Comparison of ENCODE assay signal across 16 cellular contexts in the genomic region with DNA sequence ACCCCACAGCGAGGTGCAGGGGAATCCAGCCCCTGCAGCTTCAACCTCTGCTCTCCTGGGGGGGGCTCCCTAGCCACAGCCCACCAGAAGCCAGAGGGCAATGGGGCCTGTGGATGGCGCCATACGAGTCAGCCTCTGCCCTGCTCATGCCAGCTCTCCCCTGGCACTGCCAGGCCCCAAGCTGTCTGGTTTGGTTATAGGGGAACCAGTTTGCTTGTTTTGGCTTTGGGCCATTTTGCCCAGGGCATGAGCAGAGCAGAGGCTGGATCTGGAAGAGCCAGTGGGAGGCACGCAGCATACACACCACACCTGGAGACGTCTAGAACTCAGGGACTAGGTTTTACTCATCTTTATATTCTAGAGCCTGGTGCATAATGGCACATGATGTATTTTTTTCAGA.
DNase-seq lines count a peak whose midpoint lies in the region; ATAC-seq, FAIRE-seq and TF ChIP-seq lines count a peak whose summit lies in the region.
"Had no signal": no experiment of that assay in that cellular context is flagged by ENCODE, and none has a peak within 500 bp of the region (broad histone marks: within the 10 kb centered on the region; RNA-seq: fewer than 3 reads in every experiment).

No MANE protein-coding gene starts in this region.

- WGBS in A549 (ENCODE audit: missing lambda C conversion rate) = 43% methylated on average over 3 of the region's 5 CpGs

- H3K9me3 Mint-ChIP-seq in activated T-helper 17 cell treated with anti-CD3 and anti-CD28 coated beads, Interleukin-2, amount 50 U/mL, for 72 hours = peaks cover 8% of the 10 kb centered on the region

- no peaks in the 10 kb centered on the region for H3K36me3 ChIP-seq in left lung
- H3K36me3 ChIP-seq: gastrocnemius medialis, thyroid gland had no signal

- intact Hi-C loops in left lung (cut with DNase I) = no loop called here

- TF ChIP-seq POLR2A in A549 (IDR thresholded peaks at IDR 0.05; ENCODE audit: low read length) = no peak

- no peak overlapping the region for H3K4me3 ChIP-seq in A549
- H3K4me3 ChIP-seq in left lung = no peak overlapping the region
- H3K4me3 ChIP-seq: coronary artery, gastrocnemius medialis, lung, thyroid gland had no signal

- H3K27ac ChIP-seq in A549 = 0 out of 6 replicates have a peak overlapping the region, but pooled peaks of 1 of the 2 experiments have one; percentile 25
- H3K27ac ChIP-seq in left lung = no peak overlapping the region
- H3K27ac ChIP-seq: coronary artery, gastrocnemius medialis, thyroid gland had no signal

- no peak overlapping the region for H3K27ac Mint-ChIP-seq in activated T-helper 17 cell treated with anti-CD3 and anti-CD28 coated beads, Interleukin-2, amount 50 U/mL, for 72 hours
- H3K27ac Mint-ChIP-seq: activated CD4-positive, alpha-beta T cell treated with anti-CD3 and anti-CD28 coated beads, Interleukin-2, amount 10 ng/mL, durations not matched to agents 7 days and 5 days had no signal

- DNase-seq in A549 (ENCODE audit: low read depth in 1 of 2, low spot score in 1 of 2) = no peak
- peak; percentile 36 for DNase-seq in HPDE6-E6E7 (ENCODE audit: extremely low spot score)
- peak in 38 of 56 donors; percentile 10 to 83 (median 52) for DNase-seq in amygdala (lab: John Stamatoyannopoulos, UW)
- DNase-seq in hypothalamus (lab: John Stamatoyannopoulos, UW) = peak in 27 of 51 donors; percentile 15 to 79 (median 52)
- no peak for DNase-seq in left lung
- no peak for DNase-seq in activated CD8-positive, alpha-beta memory T cell treated with anti-CD3 and anti-CD28 coated beads for 24 hours
- DNase-seq: activated CD4-positive, alpha-beta T cell treated with anti-CD3 and anti-CD28 coated beads, Interleukin-2, amount 10 ng/mL, durations not matched to agents 7 days and 5 days; activated naive CD4-positive, alpha-beta T cell treated with Interleukin-2 at 50 U/mL for 16 hours; gastrocnemius medialis; KBM-7; NCI-H748 treated with DMSO at 0.1 percent for 48 hours; thyroid gland had no signal

- TF ChIP-seq RAD21 in A549 (conservative IDR thresholded peaks at IDR 0.05 in 1 of 2, IDR thresholded peaks at IDR 0.05 in 1 of 2) = no peak

- CTCF ChIA-PET in A549 (lab: Yijun Ruan, JAX) = interaction anchor here (1.2 kb wide), 1 partner anchor 334 kb away, joined by 3 read pairs; no protein-coding TSS in a partner anchor

- no peaks in the 10 kb centered on the region for H3K27me3 ChIP-seq in left lung
- H3K27me3 ChIP-seq: gastrocnemius medialis, thyroid gland had no signal

- H3K4me3 Mint-ChIP-seq in activated T-helper 17 cell treated with anti-CD3 and anti-CD28 coated beads, Interleukin-2, amount 50 U/mL, for 72 hours = no peak overlapping the region
- H3K4me3 Mint-ChIP-seq: activated CD4-positive, alpha-beta T cell treated with anti-CD3 and anti-CD28 coated beads, Interleukin-2, amount 10 ng/mL, durations not matched to agents 7 days and 5 days had no signal

- FAIRE-seq in A549 (lab: Jason Lieb, UNC) = no peak

- no peak for TF ChIP-seq EP300 in A549 (IDR thresholded peaks at IDR 0.05)

- peaks cover 5% of the 10 kb centered on the region for H3K27me3 Mint-ChIP-seq in activated T-helper 17 cell treated with anti-CD3 and anti-CD28 coated beads, Interleukin-2, amount 50 U/mL, for 72 hours

- no peaks in the 10 kb centered on the region for H3K36me3 Mint-ChIP-seq in activated T-helper 17 cell treated with anti-CD3 and anti-CD28 coated beads, Interleukin-2, amount 50 U/mL, for 72 hours (ENCODE audit: low read depth)

- H3K4me1 ChIP-seq in A549 (peaks cover 13% of the 10 kb centered on the region; the same call in 2 of the 3 replicates), left lung (no peaks in the 10 kb centered on the region)
- H3K4me1 ChIP-seq: gastrocnemius medialis, thyroid gland had no signal

- H3K9me3 ChIP-seq in A549 (peaks cover 5% of the 10 kb centered on the region; the same call in 1 of the 3 replicates), left lung (no peaks in the 10 kb centered on the region)
- H3K9me3 ChIP-seq: gastrocnemius medialis, thyroid gland had no signal

- H3K4me1 Mint-ChIP-seq in activated T-helper 17 cell treated with anti-CD3 and anti-CD28 coated beads, Interleukin-2, amount 50 U/mL, for 72 hours = peaks cover 10% of the 10 kb centered on the region

- POLR2A ChIA-PET in A549 (lab: Yijun Ruan, JAX) = no interaction called here

- no peak for ATAC-seq in A549
- no peak for ATAC-seq in left lung
- no peak for ATAC-seq in activated T-helper 17 cell treated with anti-CD3 and anti-CD28 coated beads, Interleukin-2, amount 50 U/mL, for 72 hours (replicated peaks)
- no peak for ATAC-seq in GM21619 (IDR thresholded peaks at IDR 0.05; ENCODE audit: unreplicated experiment)
- ATAC-seq: gastrocnemius medialis had no signal

- H3K4me2 ChIP-seq in A549 = 0 out of 3 replicates have a peak overlapping the region, but pooled peaks have one; percentile 1

- TF ChIP-seq CTCF in A549 (IDR thresholded peaks at IDR 0.05) = no peak
- TF ChIP-seq CTCF in left lung (IDR thresholded peaks at IDR 0.05) = no peak

TF ChIP-seq in A549, 52 proteins besides CTCF, POLR2A, EP300 and RAD21:
- TF ChIP-seq RARB (CRISPR knock-in tag; IDR thresholded peaks at IDR 0.05) = no peak
- no peak for TF ChIP-seq TP53 (CRISPR knock-in tag; IDR thresholded peaks at IDR 0.05)
- TF ChIP-seq CEBPB (IDR thresholded peaks at IDR 0.05) = no peak
- TF ChIP-seq USF2 (IDR thresholded peaks at IDR 0.05) = no peak
- TF ChIP-seq, protein P1, sequence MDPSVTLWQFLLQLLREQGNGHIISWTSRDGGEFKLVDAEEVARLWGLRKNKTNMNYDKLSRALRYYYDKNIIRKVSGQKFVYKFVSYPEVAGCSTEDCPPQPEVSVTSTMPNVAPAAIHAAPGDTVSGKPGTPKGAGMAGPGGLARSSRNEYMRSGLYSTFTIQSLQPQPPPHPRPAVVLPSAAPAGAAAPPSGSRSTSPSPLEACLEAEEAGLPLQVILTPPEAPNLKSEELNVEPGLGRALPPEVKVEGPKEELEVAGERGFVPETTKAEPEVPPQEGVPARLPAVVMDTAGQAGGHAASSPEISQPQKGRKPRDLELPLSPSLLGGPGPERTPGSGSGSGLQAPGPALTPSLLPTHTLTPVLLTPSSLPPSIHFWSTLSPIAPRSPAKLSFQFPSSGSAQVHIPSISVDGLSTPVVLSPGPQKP (IDR thresholded peaks at IDR 0.05; ENCODE audit: low read depth, low read length) = no peak
- no peak for TF ChIP-seq NFE2L2 (conservative IDR thresholded peaks at IDR 0.05; ENCODE audit: low read length)
- no peak for TF ChIP-seq NPAS2 (CRISPR knock-in tag; IDR thresholded peaks at IDR 0.05; ENCODE audit: borderline replicate concordance)
- no peak for TF ChIP-seq CHD4 (IDR thresholded peaks at IDR 0.05; ENCODE audit: borderline replicate concordance)
- no peak for TF ChIP-seq PHF8 (IDR thresholded peaks at IDR 0.05; ENCODE audit: borderline replicate concordance, low read depth)
- TF ChIP-seq, protein P2, sequence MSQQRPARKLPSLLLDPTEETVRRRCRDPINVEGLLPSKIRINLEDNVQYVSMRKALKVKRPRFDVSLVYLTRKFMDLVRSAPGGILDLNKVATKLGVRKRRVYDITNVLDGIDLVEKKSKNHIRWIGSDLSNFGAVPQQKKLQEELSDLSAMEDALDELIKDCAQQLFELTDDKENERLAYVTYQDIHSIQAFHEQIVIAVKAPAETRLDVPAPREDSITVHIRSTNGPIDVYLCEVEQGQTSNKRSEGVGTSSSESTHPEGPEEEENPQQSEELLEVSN (IDR thresholded peaks at IDR 0.05; ENCODE audit: borderline replicate concordance, low read depth) = no peak
- TF ChIP-seq, protein P3, sequence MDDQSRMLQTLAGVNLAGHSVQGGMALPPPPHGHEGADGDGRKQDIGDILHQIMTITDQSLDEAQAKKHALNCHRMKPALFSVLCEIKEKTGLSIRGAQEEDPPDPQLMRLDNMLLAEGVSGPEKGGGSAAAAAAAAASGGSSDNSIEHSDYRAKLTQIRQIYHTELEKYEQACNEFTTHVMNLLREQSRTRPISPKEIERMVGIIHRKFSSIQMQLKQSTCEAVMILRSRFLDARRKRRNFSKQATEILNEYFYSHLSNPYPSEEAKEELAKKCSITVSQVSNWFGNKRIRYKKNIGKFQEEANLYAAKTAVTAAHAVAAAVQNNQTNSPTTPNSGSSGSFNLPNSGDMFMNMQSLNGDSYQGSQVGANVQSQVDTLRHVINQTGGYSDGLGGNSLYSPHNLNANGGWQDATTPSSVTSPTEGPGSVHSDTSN (IDR thresholded peaks at IDR 0.05) = no peak
TF ChIP-seq in A549: peak in this region for 0.

Comparison
In these comparisons a context has a peak if more than half of its experiments do, and no peak if none do; other contexts are left out.
1. DNase-seq: peak in HPDE6-E6E7 (single experiment), amygdala (38 of 56) and hypothalamus (27 of 51); none in A549 (0 of 2), left lung (0 of 2) and activated CD8-positive, alpha-beta memory T cell treated with anti-CD3 and anti-CD28 coated beads for 24 hours (single experiment).